Comparison of ENCODE assay signal across 9 cellular contexts in genomic region chr2:219544567-219544966, GRCh38. TPM values are rescaled to one million over a fixed set of nuclear protein-coding genes. Genes with fewer than 3 reads are reported as not detected.
DNase-seq lines count a peak whose midpoint lies in the region; ATAC-seq, FAIRE-seq and TF ChIP-seq lines count a peak whose summit lies in the region.
"Had no signal": no experiment of that assay in that cellular context is flagged by ENCODE, and none has a peak within 500 bp of the region (broad histone marks: within the 10 kb centered on the region; RNA-seq: fewer than 3 reads in every experiment).

No MANE protein-coding gene starts in this region.

- H3K4me1 Mint-ChIP-seq in astrocyte (ENCODE audit: low read depth, unreplicated experiment) (peaks cover 8% of the 10 kb centered on the region), mesothelial cell of epicardium (peaks cover 19% of the 10 kb centered on the region)

- H3K4me3 ChIP-seq in right atrium auricular region, result peak overlapping the region in 1 of 2 donors; percentile 77
- H3K4me3 ChIP-seq in astrocyte (ENCODE audit: insufficient read depth, low read depth, low read length), result peak overlapping the region; percentile 72
- H3K4me3 ChIP-seq in upper lobe of right lung, result peak overlapping the region; percentile 70

- H3K9me3 Mint-ChIP-seq in astrocyte (ENCODE audit: unreplicated experiment), result no peaks in the 10 kb centered on the region
- H3K9me3 Mint-ChIP-seq in mesothelial cell of epicardium, result no peaks in the 10 kb centered on the region

- peaks cover 32% of the 10 kb centered on the region for H4K20me1 ChIP-seq in astrocyte (ENCODE audit: insufficient read depth, low read length)

- H3K9me3 ChIP-seq in right atrium auricular region (no peaks in the 10 kb centered on the region), astrocyte (ENCODE audit: insufficient read depth, low read depth, low read length) (no peaks in the 10 kb centered on the region), upper lobe of right lung (no peaks in the 10 kb centered on the region)
- H3K9me3 ChIP-seq: mucosa of descending colon had no signal

- H3K4me3 Mint-ChIP-seq in astrocyte (ENCODE audit: unreplicated experiment) (peak overlapping the region; percentile 88), mesothelial cell of epicardium (peak overlapping the region; percentile 78)

- H3K27me3 ChIP-seq in right atrium auricular region (no peaks in the 10 kb centered on the region), astrocyte (ENCODE audit: insufficient read depth, low read length) (no peaks in the 10 kb centered on the region), upper lobe of right lung (no peaks in the 10 kb centered on the region)

- H3K36me3 ChIP-seq in right atrium auricular region, result peaks cover 17% of the 10 kb centered on the region
- peaks cover 12% of the 10 kb centered on the region for H3K36me3 ChIP-seq in astrocyte (ENCODE audit: insufficient read depth, low read length)
- H3K36me3 ChIP-seq in upper lobe of right lung, result peaks cover 14% of the 10 kb centered on the region

- peaks cover 24% of the 10 kb centered on the region for H3K27me3 Mint-ChIP-seq in astrocyte (ENCODE audit: low read depth, unreplicated experiment)
- H3K27me3 Mint-ChIP-seq in mesothelial cell of epicardium (ENCODE audit: low read depth), result peaks cover 10% of the 10 kb centered on the region

- H3K9ac ChIP-seq in astrocyte (ENCODE audit: low read length), result peak overlapping the region; percentile 54

- peaks cover 34% of the 10 kb centered on the region for H3K79me2 ChIP-seq in astrocyte (ENCODE audit: insufficient read depth, low read length)

- H3K4me2 ChIP-seq in astrocyte (ENCODE audit: low read length), result peak overlapping the region; percentile 96

- no peak overlapping the region for H2AFZ ChIP-seq in astrocyte (ENCODE audit: low read depth, low read length)

- H3K36me3 Mint-ChIP-seq in astrocyte (ENCODE audit: low read depth, unreplicated experiment) (peaks cover 24% of the 10 kb centered on the region), mesothelial cell of epicardium (peaks cover 5% of the 10 kb centered on the region)

- FAIRE-seq in astrocyte (lab: Jason Lieb, UNC), result no peak

- no peak for ATAC-seq in Right ventricle myocardium superior (ENCODE audit: poor library complexity)
- no peak for ATAC-seq in upper lobe of right lung
- ATAC-seq in GM21529 (IDR thresholded peaks at IDR 0.05; ENCODE audit: unreplicated experiment), result no peak

- H3K4me1 ChIP-seq in right atrium auricular region, result peaks cover 0 to 30% of the 10 kb centered on the region in 2 donors
- peaks cover 17% of the 10 kb centered on the region for H3K4me1 ChIP-seq in astrocyte (ENCODE audit: insufficient read depth, low read length)
- peaks cover 24% of the 10 kb centered on the region for H3K4me1 ChIP-seq in upper lobe of right lung

- intact Hi-C loops in Right ventricle myocardium superior (cut with DNase I), result loop anchor here (5.0 kb wide), 2 partner anchors 98 to 143 kb away; no protein-coding TSS in a partner anchor
- intact Hi-C loops in upper lobe of right lung (cut with DNase I), result no loop called here

- TF ChIP-seq CTCF in right atrium auricular region (IDR thresholded peaks at IDR 0.05), result no peak
- TF ChIP-seq CTCF in astrocyte (IDR thresholded peaks at IDR 0.05; ENCODE audit: insufficient read depth, low read depth, low read length), result no peak
- no peak for TF ChIP-seq CTCF in mesothelial cell of epicardium (IDR thresholded peaks at IDR 0.05; ENCODE audit: unreplicated experiment)
- TF ChIP-seq CTCF in upper lobe of right lung (IDR thresholded peaks at IDR 0.05), result no peak

- H3K27ac ChIP-seq in right atrium auricular region, result peak overlapping the region; percentile 94
- no peak overlapping the region for H3K27ac ChIP-seq in astrocyte (ENCODE audit: low read depth, low read length)
- H3K27ac ChIP-seq in upper lobe of right lung, result peak overlapping the region; percentile 85

- H3K27ac Mint-ChIP-seq in astrocyte (ENCODE audit: unreplicated experiment) (no peak overlapping the region), mesothelial cell of epicardium (peak overlapping the region; percentile 71)

- DNase-seq in right atrium auricular region (ENCODE audit: low spot score) (no peak), Right ventricle myocardium superior (no peak), astrocyte (ENCODE audit: low read depth) (no peak), mesothelial cell of epicardium (ENCODE audit: low spot score in 2 of 2, unreplicated experiment in 2 of 2) (no peak), upper lobe of right lung (no peak), NOMO-1 treated with DMSO at 0.1 percent for 48 hours (lab: John Stamatoyannopoulos, UW; ENCODE audit: unreplicated experiment) (no peak), NCI-H774 (lab: John Stamatoyannopoulos, UW) (no peak)

RNA-seq across cellular contexts. Expression of gene TMEM198, which starts 0.7 kb away (rescaled TPM):
- 1 to 10 TPM; 1.8 to 4.3 TPM for total RNA-seq in right atrium auricular region
- 2.6 TPM for total RNA-seq in Right ventricle myocardium superior
- 3.8 TPM in 2 replicates for total RNA-seq in astrocyte
- total RNA-seq in mesothelial cell of epicardium, result 3.6 to 4.0 TPM (median 3.7 TPM) in 3 replicates
- total RNA-seq in upper lobe of right lung, result 2.9 TPM

RNA-seq across cellular contexts. Expression of gene CHPF, which starts 1.0 kb away (rescaled TPM):
- 100 to 1,000 TPM; 206 to 228 TPM for total RNA-seq in right atrium auricular region
- total RNA-seq in Right ventricle myocardium superior, result 85.9 TPM
- 151 and 163 TPM in 2 replicates for total RNA-seq in astrocyte
- total RNA-seq in mesothelial cell of epicardium, result 78.1 to 81.0 TPM (median 78.5 TPM) in 3 replicates
- 45.3 TPM for total RNA-seq in upper lobe of right lung

RNA-seq across cellular contexts. Expression of gene OBSL1, which starts 26.8 kb away (rescaled TPM):
- total RNA-seq in right atrium auricular region, result 100 to 1,000 TPM; 150 to 157 TPM
- 165 TPM for total RNA-seq in Right ventricle myocardium superior
- 77.5 and 88.1 TPM in 2 replicates for total RNA-seq in astrocyte
- total RNA-seq in mesothelial cell of epicardium, result 307 to 319 TPM (median 316 TPM) in 3 replicates
- total RNA-seq in upper lobe of right lung, result 72.8 TPM

RNA-seq across cellular contexts. Expression of gene INHA, which starts 27.5 kb away (rescaled TPM):
- 10 to 100 TPM in 1 of 2 donors, 1 to 10 TPM in 1; 1.0 to 28.3 TPM for total RNA-seq in right atrium auricular region
- 2.6 TPM for total RNA-seq in Right ventricle myocardium superior
- 0.52 and 0.99 TPM in 2 replicates for total RNA-seq in astrocyte
- total RNA-seq in mesothelial cell of epicardium, result 3.0 to 3.7 TPM (median 3.6 TPM) in 3 replicates
- 0.43 TPM for total RNA-seq in upper lobe of right lung

RNA-seq across cellular contexts. Expression of gene ASIC4, which starts 30.3 kb away (rescaled TPM):
- total RNA-seq in right atrium auricular region (not detected), Right ventricle myocardium superior (not detected), astrocyte (0.39 and 0.70 TPM in 2 replicates), mesothelial cell of epicardium (0.98 to 1.4 TPM (median 1.1 TPM) in 3 replicates), upper lobe of right lung (0.55 TPM)
